30 cellular contexts compared by ENCODE assay signal in the genomic region with DNA sequence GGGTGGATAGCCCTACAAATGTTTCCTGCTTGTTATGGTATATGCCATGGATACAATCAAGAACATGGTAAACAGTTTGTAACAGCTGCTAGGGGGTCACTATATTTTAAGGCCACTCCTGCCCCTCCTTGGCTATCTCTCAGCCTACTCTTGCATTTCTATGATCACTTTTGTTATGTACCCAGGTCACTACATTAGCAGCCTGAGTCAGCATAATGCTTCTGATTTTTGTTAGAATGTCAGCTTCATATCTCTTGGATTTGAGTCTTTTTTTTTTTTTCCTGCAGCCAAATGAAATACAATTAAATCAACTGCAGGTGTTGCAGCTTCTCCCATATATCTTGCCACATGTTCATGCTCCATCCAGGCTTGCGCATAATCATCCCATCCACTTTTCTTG.
"Had no signal": no experiment of that assay in that cellular context is flagged by ENCODE, and none has a peak within 500 bp of the region (broad histone marks: within the 10 kb centered on the region; RNA-seq: fewer than 3 reads in every experiment).

No MANE protein-coding gene starts in this region.

- H3K36me3 ChIP-seq: ascending aorta, cardiac muscle cell, colonic mucosa had no signal

- H3K27ac ChIP-seq: ascending aorta, cardiac muscle cell, colonic mucosa, VCaP had no signal

- H3K9me3 ChIP-seq: ascending aorta, colonic mucosa had no signal

- H3K27me3 ChIP-seq: ascending aorta, cardiac muscle cell, colonic mucosa had no signal

- ATAC-seq: activated CD8-positive, alpha-beta T cell treated with anti-CD3 and anti-CD28 coated beads for 36 hours; activated naive CD8-positive, alpha-beta T cell treated with anti-CD3 and anti-CD28 coated beads, Interleukin-2, amount 50 U/mL, for 24 hours; activated T-cell treated with anti-CD3 and anti-CD28 coated beads, Interleukin-2, amount 50 U/mL, for 4 hours; activated T-cell treated with anti-CD3 and anti-CD28 coated beads, Interleukin-2, amount 50 U/mL, for 72 hours; activated T-helper 17 cell treated with anti-CD3 and anti-CD28 coated beads, Interleukin-2, amount 50 U/mL, for 72 hours had no signal

- DNase-seq: activated B cell treated with CpG ODN at 0.5 μM for 24 hours; activated CD4-positive, alpha-beta memory T cell treated with anti-CD3 and anti-CD28 coated beads for 36 hours; activated CD4-positive, alpha-beta T cell treated with anti-CD3 and anti-CD28 coated beads for 4 hours; activated CD4-positive, alpha-beta T cell treated with anti-CD3 and anti-CD28 coated beads, Interleukin-2, amount 10 ng/mL, durations not matched to agents 24 days and 14 days; activated CD4-positive, alpha-beta T cell treated with anti-CD3 and anti-CD28 coated beads, Interleukin-2, amount 50 U/mL, for 1 hour; activated CD4-positive, alpha-beta T cell treated with anti-CD3 and anti-CD28 coated beads, Interleukin-2, amount 50 U/mL, for 4 hours; activated CD4-positive, CD25-positive, alpha-beta regulatory T cell treated with anti-CD3 and anti-CD28 coated beads, Interleukin-2, amount 50 U/mL, for 72 hours; activated CD8-positive, alpha-beta memory T cell treated with anti-CD3 and anti-CD28 coated beads, Interleukin-2, amount 50 U/mL, for 4 hours; activated CD8-positive, alpha-beta T cell treated with anti-CD3 and anti-CD28 coated beads for 36 hours; activated gamma-delta T cell; activated naive CD4-positive, alpha-beta T cell treated with anti-CD3 and anti-CD28 coated beads, Interleukin-2, amount 10 ng/mL, durations not matched to agents 7 days and 5 days; activated naive CD4-positive, alpha-beta T cell treated with Interleukin-2 at 50 U/mL for 16 hours; activated naive CD8-positive, alpha-beta T cell treated with anti-CD3 and anti-CD28 coated beads, Interleukin-2, amount 10 ng/mL, durations not matched to agents 7 days and 5 days; activated naive CD8-positive, alpha-beta T cell treated with anti-CD3 and anti-CD28 coated beads, Interleukin-2, amount 50 U/mL, for 24 hours; activated T-cell treated with anti-CD3 and anti-CD28 coated beads for 4 hours; activated T-cell treated with anti-CD3 and anti-CD28 coated beads, Interleukin-2, amount 50 U/mL, for 1 hour; activated T-cell treated with anti-CD3 and anti-CD28 coated beads, Interleukin-2, amount 50 U/mL, for 4 hours; activated T-cell treated with anti-CD3 and anti-CD28 coated beads, Interleukin-2, amount 50 U/mL, for 72 hours; amygdala; anterior cingulate cortex; caudate nucleus; cerebellar nuclear complex; colonic mucosa; T-helper 9 cell had no signal

- FAIRE-seq: bronchial epithelial cell, TTC549 had no signal

- H3K4me3 ChIP-seq: ascending aorta, cardiac muscle cell, colonic mucosa had no signal

- H3K4me1 ChIP-seq: ascending aorta, colonic mucosa had no signal
